ENCODE assay signal across 10 cellular contexts in genomic region chr6:43020052-43020705, GRCh38. TPM values are rescaled to one million over a fixed set of nuclear protein-coding genes. Genes with fewer than 3 reads are reported as not detected.
DNase-seq lines count a peak whose midpoint lies in the region; ATAC-seq and TF ChIP-seq lines count a peak whose summit lies in the region.
"Had no signal": no experiment of that assay in that cellular context is flagged by ENCODE, and none has a peak within 500 bp of the region (broad histone marks: within the 10 kb centered on the region; RNA-seq: fewer than 3 reads in every experiment).

No MANE protein-coding gene starts in this region.

- H4K20me1 ChIP-seq in OCI-LY7 (ENCODE audit: insufficient read depth, low read length) = no peaks in the 10 kb centered on the region

- CTCF ChIA-PET in OCI-LY7 (lab: Charles Lee; ENCODE audit: unreplicated experiment) = no interaction called here

- peaks cover 32% of the 10 kb centered on the region for H3K4me1 ChIP-seq in OCI-LY7 (ENCODE audit: insufficient read depth, low read length, poor library complexity, severe bottlenecking)
- H3K4me1 ChIP-seq in endodermal cell (ENCODE audit: control insufficient read depth, insufficient read depth, low read length) = peaks cover 8% of the 10 kb centered on the region
- H3K4me1 ChIP-seq in psoas muscle = peaks cover 84% of the 10 kb centered on the region
- peaks cover 8% of the 10 kb centered on the region for H3K4me1 ChIP-seq in prostate gland (replicated peaks)

- H3K36me3 Mint-ChIP-seq in T-helper 1 cell treated with Interleukin-12 subunit alpha and Interleukin-12 subunit beta and Interleukin-4 antibody, amounts not matched to agents 30 μg/mL and 1 μg/mL, for 36 hours (ENCODE audit: low read depth) = peaks cover 41% of the 10 kb centered on the region
- peaks cover 39% of the 10 kb centered on the region for H3K36me3 Mint-ChIP-seq in endodermal cell (ENCODE audit: low read depth)

- H3K9me2 ChIP-seq in OCI-LY7 (ENCODE audit: insufficient read depth, low read length) = no peaks in the 10 kb centered on the region

- peak overlapping the region; percentile 83; the same call in 1 of the 2 replicates for H3K4me2 ChIP-seq in OCI-LY7 (ENCODE audit: low read length)

- ATAC-seq in psoas muscle (no peak), GM21390 (IDR thresholded peaks at IDR 0.05; ENCODE audit: unreplicated experiment) (no peak)

- peaks cover 45% of the 10 kb centered on the region for H3K79me2 ChIP-seq in OCI-LY7 (ENCODE audit: insufficient read depth, low read depth, low read length)

- H3K4me3 Mint-ChIP-seq in T-helper 1 cell treated with Interleukin-12 subunit alpha and Interleukin-12 subunit beta and Interleukin-4 antibody, amounts not matched to agents 30 μg/mL and 1 μg/mL, for 36 hours = peak overlapping the region; percentile 59
- H3K4me3 Mint-ChIP-seq in endodermal cell = peak overlapping the region; percentile 98

- no peak for TF ChIP-seq POLR2A in prostate gland (IDR thresholded peaks at IDR 0.05)

- H3K9ac ChIP-seq in endodermal cell (ENCODE audit: extremely low read depth, low read length, poor library complexity, severe bottlenecking) = no peak overlapping the region

- no peaks in the 10 kb centered on the region for H3K9me3 Mint-ChIP-seq in T-helper 1 cell treated with Interleukin-12 subunit alpha and Interleukin-12 subunit beta and Interleukin-4 antibody, amounts not matched to agents 30 μg/mL and 1 μg/mL, for 36 hours
- no peaks in the 10 kb centered on the region for H3K9me3 Mint-ChIP-seq in endodermal cell

- H3K27ac Mint-ChIP-seq in T-helper 1 cell treated with Interleukin-12 subunit alpha and Interleukin-12 subunit beta and Interleukin-4 antibody, amounts not matched to agents 30 μg/mL and 1 μg/mL, for 36 hours = peak overlapping the region; percentile 76
- peak overlapping the region; percentile 95 for H3K27ac Mint-ChIP-seq in endodermal cell

- H3K36me3 ChIP-seq in OCI-LY7 (ENCODE audit: insufficient read depth, low read length) (peaks cover 65% of the 10 kb centered on the region), endodermal cell (ENCODE audit: control insufficient read depth, insufficient read depth, low read length) (peaks cover 59% of the 10 kb centered on the region), psoas muscle (ENCODE audit: insufficient read depth in 1 of 2, low read depth in 1 of 2) (peaks cover 3 to 43% of the 10 kb centered on the region in 2 donors), prostate gland (peaks cover 2 to 18% of the 10 kb centered on the region in 2 donors)

- H3K27me3 ChIP-seq in endodermal cell (ENCODE audit: control insufficient read depth, insufficient read depth, low read length, poor library complexity, severe bottlenecking) (no peaks in the 10 kb centered on the region), psoas muscle (ENCODE audit: insufficient read depth in 3 of 3, low read length in 2 of 3) (no peaks in the 10 kb centered on the region), prostate gland (replicated peaks; ENCODE audit: insufficient read depth) (no peaks in the 10 kb centered on the region)

- H3K9me3 ChIP-seq in OCI-LY7 (ENCODE audit: low read length) = no peaks in the 10 kb centered on the region
- no peaks in the 10 kb centered on the region for H3K9me3 ChIP-seq in endodermal cell (ENCODE audit: control insufficient read depth, low read length)
- no peaks in the 10 kb centered on the region for H3K9me3 ChIP-seq in psoas muscle
- no peaks in the 10 kb centered on the region for H3K9me3 ChIP-seq in prostate gland

- DNase-seq in T-helper 1 cell (no peak), OCI-LY7 (ENCODE audit: low spot score) (no peak), endodermal cell (no peak), psoas muscle (no peak), prostate gland (ENCODE audit: low spot score) (no peak), NCI-H1694 treated with DMSO at 0.1 percent for 48 hours (lab: John Stamatoyannopoulos, UW) (no peak)
- DNase-seq: 8988T, NCI-H1105 treated with DMSO at 0.1 percent for 48 hours had no signal

- no peaks in the 10 kb centered on the region for H3K27me3 Mint-ChIP-seq in T-helper 1 cell treated with Interleukin-12 subunit alpha and Interleukin-12 subunit beta and Interleukin-4 antibody, amounts not matched to agents 30 μg/mL and 1 μg/mL, for 36 hours (ENCODE audit: low read depth)
- no peaks in the 10 kb centered on the region for H3K27me3 Mint-ChIP-seq in endodermal cell (ENCODE audit: insufficient read depth)

- no peak overlapping the region for H3K27ac ChIP-seq in OCI-LY7 (ENCODE audit: low read depth, low read length, poor library complexity, severe bottlenecking)
- no peak overlapping the region for H3K27ac ChIP-seq in endodermal cell (ENCODE audit: low read depth, low read length)
- peak overlapping the region; percentile 95 for H3K27ac ChIP-seq in psoas muscle
- H3K27ac ChIP-seq in prostate gland = peak overlapping the region in 1 of 2 donors; percentile 83

- no peak overlapping the region for H3K4me3 ChIP-seq in OCI-LY7 (ENCODE audit: low read depth, low read length, poor library complexity, severe bottlenecking)
- no peak overlapping the region for H3K4me3 ChIP-seq in endodermal cell (ENCODE audit: low read length)
- no peak overlapping the region for H3K4me3 ChIP-seq in psoas muscle
- no peak overlapping the region for H3K4me3 ChIP-seq in prostate gland

- WGBS in endodermal cell (ENCODE audit: insufficient coverage in 1 of 2, insufficient read length in 1 of 2), 2 experiments = 85 to 97% methylated on average over 2 to 3 of the region's 3 CpGs
- 89 to 98% (median 93%) methylated on average over 3 of the region's 3 CpGs for WGBS in psoas muscle, 3 donors
- 89% methylated on average over 3 of the region's 3 CpGs for WGBS in prostate gland

- no peak overlapping the region for H2AFZ ChIP-seq in OCI-LY7 (ENCODE audit: low read length)

- intact Hi-C loops in OCI-LY7 (cut with micrococcal nuclease; ENCODE audit: unreplicated experiment) (no loop called here), psoas muscle (cut with DNase I) (no loop called here), prostate gland (cut with DNase I) (no loop called here)

- POLR2A ChIA-PET in OCI-LY7 (lab: Charles Lee) = interaction anchor here (0.6 to 1.7 kb wide), 6 partner anchors 13 to 421 kb away, joined by 3 to 7 read pairs (median 5); partner anchors contain the start of genes CNPY3, KLC4, MRPL2 and PEX6

- TF ChIP-seq CTCF in OCI-LY7 (conservative IDR thresholded peaks at IDR 0.05; ENCODE audit: low read length) (no peak), endodermal cell (conservative IDR thresholded peaks at IDR 0.05) (no peak), psoas muscle (IDR thresholded peaks at IDR 0.05) (no peak), prostate gland (IDR thresholded peaks at IDR 0.05) (no peak)

- H3K4me1 Mint-ChIP-seq in T-helper 1 cell treated with Interleukin-12 subunit alpha and Interleukin-12 subunit beta and Interleukin-4 antibody, amounts not matched to agents 30 μg/mL and 1 μg/mL, for 36 hours (ENCODE audit: low read depth) = peaks cover 25% of the 10 kb centered on the region
- H3K4me1 Mint-ChIP-seq in endodermal cell = peaks cover 18% of the 10 kb centered on the region

- BruUV-seq in OCI-LY7 (replicated peaks; lab: Mats Ljungman, UMichigan) = no TSS peak

RNA-seq across cellular contexts. Expression of gene RRP36, which starts 1.2 kb away (rescaled TPM):
- total RNA-seq in OCI-LY7 (2014; rRNA removed; shearing (Covaris generic)) = 61.1 and 72.6 TPM in 2 replicates
- total RNA-seq in OCI-LY7 (2022) (66.7 and 75.9 TPM in 2 replicates), endodermal cell (10 to 100 TPM; 76.9 to 80.6 TPM), psoas muscle (10 to 100 TPM; 31.0 to 47.3 (median 37.5) TPM), prostate gland (10 to 100 TPM; 45.1 to 50.8 TPM)
- polyA plus RNA-seq in endodermal cell (2013, experiment 1 of 2) = 68.7 TPM
- polyA plus RNA-seq in endodermal cell (2013, experiment 2 of 2) = 67.9 TPM
- polyA plus RNA-seq in psoas muscle = 10 to 100 TPM; 39.7 to 70.5 (median 68.2) TPM

RNA-seq across cellular contexts. Expression of gene KLHDC3, which starts 6.1 kb away (rescaled TPM):
- total RNA-seq in OCI-LY7 (2014; rRNA removed; shearing (Covaris generic)) = 78.6 and 89.9 TPM in 2 replicates
- total RNA-seq in OCI-LY7 (2022) (91.4 and 99.6 TPM in 2 replicates), endodermal cell (100 to 1,000 TPM; 124 to 135 TPM), psoas muscle (100 to 1,000 TPM in 2 of 4 donors, 10 to 100 TPM in 2; 75.2 to 115 (median 99.1) TPM), prostate gland (100 to 1,000 TPM; 138 to 148 TPM)
- polyA plus RNA-seq in endodermal cell (2013, experiment 1 of 2) = 111 TPM
- 113 TPM for polyA plus RNA-seq in endodermal cell (2013, experiment 2 of 2)
- 100 to 1,000 TPM in 1 of 3 donors, 10 to 100 TPM in 2; 61.7 to 198 (median 97.1) TPM for polyA plus RNA-seq in psoas muscle

RNA-seq across cellular contexts. Expression of gene MEA1, which starts 6.4 kb away (rescaled TPM):
- 70.7 and 76.0 TPM in 2 replicates for total RNA-seq in OCI-LY7 (2014; rRNA removed; shearing (Covaris generic))
- total RNA-seq in OCI-LY7 (2022) (59.1 and 67.9 TPM in 2 replicates), endodermal cell (100 to 1,000 TPM in 1 of 2 donors, 10 to 100 TPM in 1; 93.3 to 104 TPM), psoas muscle (10 to 100 TPM; 20.3 to 27.5 (median 26.9) TPM), prostate gland (10 to 100 TPM; 67.9 to 95.9 TPM)
- 93.7 TPM for polyA plus RNA-seq in endodermal cell (2013, experiment 1 of 2)
- polyA plus RNA-seq in endodermal cell (2013, experiment 2 of 2) = 85.4 TPM
- 10 to 100 TPM; 42.5 to 95.2 (median 48.6) TPM for polyA plus RNA-seq in psoas muscle

RNA-seq across cellular contexts. Expression of gene CUL7, which starts 33.5 kb away (rescaled TPM):
- 14.1 and 16.9 TPM in 2 replicates for total RNA-seq in OCI-LY7 (2014; rRNA removed; shearing (Covaris generic))
- total RNA-seq in OCI-LY7 (2022) (14.9 and 18.6 TPM in 2 replicates), endodermal cell (10 to 100 TPM; 39.0 to 51.7 TPM), psoas muscle (10 to 100 TPM in 3 of 4 donors, 1 to 10 TPM in 1; 9.3 to 23.4 (median 20.1) TPM), prostate gland (10 to 100 TPM; 18.6 to 30.4 TPM)
- 37.9 TPM for polyA plus RNA-seq in endodermal cell (2013, experiment 1 of 2)
- 36.0 TPM for polyA plus RNA-seq in endodermal cell (2013, experiment 2 of 2)
- polyA plus RNA-seq in psoas muscle = 10 to 100 TPM in 1 of 3 donors, 1 to 10 TPM in 2; 6.0 to 11.5 (median 6.5) TPM

RNA-seq across cellular contexts. Expression of gene PPP2R5D, which starts 35.8 kb away (rescaled TPM):
- total RNA-seq in OCI-LY7 (2014; rRNA removed; shearing (Covaris generic)) = 29.1 and 35.0 TPM in 2 replicates
- total RNA-seq in OCI-LY7 (2022) = 35.6 and 39.5 TPM in 2 replicates
- total RNA-seq in endodermal cell = 10 to 100 TPM; 57.5 to 59.1 TPM
- polyA plus RNA-seq in endodermal cell (2013, experiment 1 of 2) = 62.5 TPM
- polyA plus RNA-seq in endodermal cell (2013, experiment 2 of 2) = 65.9 TPM
- 10 to 100 TPM; 25.9 to 36.4 (median 31.0) TPM for total RNA-seq in psoas muscle
- polyA plus RNA-seq in psoas muscle = 10 to 100 TPM; 25.6 to 46.7 (median 27.1) TPM
- total RNA-seq in prostate gland = 10 to 100 TPM; 55.1 to 95.9 TPM
